In the genomic region with DNA sequence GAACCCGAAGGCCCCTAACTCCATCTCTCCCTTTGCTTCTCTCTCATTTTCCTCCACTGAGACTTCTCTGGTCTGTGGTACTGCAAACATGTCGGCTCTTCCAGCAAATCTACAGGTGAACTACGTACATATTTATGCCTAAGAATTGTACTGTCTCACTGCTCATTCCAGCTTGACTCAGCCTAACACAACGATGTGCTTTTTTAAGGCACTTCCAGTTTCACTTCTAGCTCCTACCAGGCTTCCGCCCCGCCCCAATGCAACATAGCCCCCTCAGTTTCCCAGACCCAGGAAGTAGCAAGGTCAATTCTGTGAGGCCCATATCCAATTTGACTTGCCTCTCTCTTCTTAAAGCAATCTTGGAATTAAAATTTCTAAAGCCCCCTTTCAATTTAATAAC, we compare ENCODE assay signal across 7 cellular contexts.
DNase-seq lines count a peak whose midpoint lies in the region; ATAC-seq and TF ChIP-seq lines count a peak whose summit lies in the region.

No MANE protein-coding gene starts in this region.

- H3K27ac ChIP-seq in liver (ENCODE audit: low read depth in 1 of 2, low read length in 2 of 2), result peak overlapping the region; percentile 63 to 94

- BruUV-seq in MCF 10A (replicated peaks; lab: Mats Ljungman, UMichigan), result no TSS peak

- peaks cover 20% of the 10 kb centered on the region for H3K4me1 Mint-ChIP-seq in MCF 10A (ENCODE audit: insufficient read depth, unreplicated experiment)

- H3K4me1 ChIP-seq in liver (ENCODE audit: control insufficient read depth in 4 of 4, insufficient read depth in 4 of 4, low read length in 3 of 4), result peaks cover 3 to 10% (median 6%) of the 10 kb centered on the region in 4 donors

- CTCF ChIA-PET in MCF 10A (lab: Yijun Ruan, JAX), result interaction anchor here (1.1 kb wide), 1 partner anchor 21 kb away, joined by 3 read pairs; no protein-coding TSS in a partner anchor

- H3K27me3 Mint-ChIP-seq in MCF 10A (ENCODE audit: insufficient read depth, unreplicated experiment), result no peaks in the 10 kb centered on the region

- 19% methylated on average over 6 of the region's 6 CpGs for WGBS in liver

- intact Hi-C loops in MCF 10A (cut with micrococcal nuclease), result no loop called here

- peak overlapping the region; percentile 7 to 60 (median 13) for H3K4me3 ChIP-seq in liver (ENCODE audit: low read depth in 1 of 3, low read length in 3 of 3)

- H3K9me3 Mint-ChIP-seq in MCF 10A (ENCODE audit: unreplicated experiment), result no peaks in the 10 kb centered on the region

- TF ChIP-seq CTCF in MCF 10A (IDR thresholded peaks at IDR 0.05; ENCODE audit: unreplicated experiment) (no peak), liver (IDR thresholded peaks at IDR 0.05; ENCODE audit: low read depth, low read length, missing input control) (no peak)

- POLR2A ChIA-PET in MCF 10A (lab: Yijun Ruan, JAX), result interaction anchor here (0.7 to 2.2 kb wide), 4 partner anchors 8 to 155 kb away, joined by 3 to 11 read pairs (median 4); no protein-coding TSS in a partner anchor

- H3K9ac ChIP-seq in liver (ENCODE audit: low read depth in 1 of 2, low read length in 2 of 2), result peak overlapping the region; percentile 35 to 85

- peak overlapping the region; percentile 68 for H3K4me3 Mint-ChIP-seq in MCF 10A (ENCODE audit: unreplicated experiment)

- ATAC-seq in GM19025 (IDR thresholded peaks at IDR 0.05; ENCODE audit: low read depth, unreplicated experiment) (peak; percentile 83), HG03139 (IDR thresholded peaks at IDR 0.05; ENCODE audit: unreplicated experiment) (peak; percentile 84)

- peak in 1 of 2 donors; percentile 14 for TF ChIP-seq RAD21 in liver (IDR thresholded peaks at IDR 0.05)

- DNase-seq in T-helper 22 cell (ENCODE audit: low read depth) (peak; percentile 38), MCF 10A (ENCODE audit: unreplicated experiment) (peak; percentile 62), islet precursor cell (no peak)
- DNase-seq in stimulated activated CD8-positive, alpha-beta memory T cell treated with anti-CD3 and anti-CD28 coated beads, Interleukin-2, amount 100 ng/mL, for 48 hours (ENCODE audit: low read depth in 2 of 2), result peak; percentile 34 to 42

- no peaks in the 10 kb centered on the region for H3K36me3 Mint-ChIP-seq in MCF 10A (ENCODE audit: insufficient read depth, unreplicated experiment)

- H3K9me3 ChIP-seq in liver (ENCODE audit: control insufficient read depth in 4 of 4, low read length in 3 of 4), result no peaks in the 10 kb centered on the region

- H3K27ac Mint-ChIP-seq in MCF 10A (ENCODE audit: low read depth, unreplicated experiment), result peak overlapping the region; percentile 81

- H3K36me3 ChIP-seq in liver (ENCODE audit: control insufficient read depth in 4 of 4, insufficient read depth in 3 of 4, low read depth in 1 of 4, low read length in 3 of 4), result no peaks in the 10 kb centered on the region

- no peaks in the 10 kb centered on the region for H3K27me3 ChIP-seq in liver (ENCODE audit: control insufficient read depth in 4 of 4, insufficient read depth in 4 of 4, low read length in 3 of 4)

TF ChIP-seq in liver, 16 proteins besides CTCF, POLR2A, EP300 and RAD21:
- TF ChIP-seq, protein P1, sequence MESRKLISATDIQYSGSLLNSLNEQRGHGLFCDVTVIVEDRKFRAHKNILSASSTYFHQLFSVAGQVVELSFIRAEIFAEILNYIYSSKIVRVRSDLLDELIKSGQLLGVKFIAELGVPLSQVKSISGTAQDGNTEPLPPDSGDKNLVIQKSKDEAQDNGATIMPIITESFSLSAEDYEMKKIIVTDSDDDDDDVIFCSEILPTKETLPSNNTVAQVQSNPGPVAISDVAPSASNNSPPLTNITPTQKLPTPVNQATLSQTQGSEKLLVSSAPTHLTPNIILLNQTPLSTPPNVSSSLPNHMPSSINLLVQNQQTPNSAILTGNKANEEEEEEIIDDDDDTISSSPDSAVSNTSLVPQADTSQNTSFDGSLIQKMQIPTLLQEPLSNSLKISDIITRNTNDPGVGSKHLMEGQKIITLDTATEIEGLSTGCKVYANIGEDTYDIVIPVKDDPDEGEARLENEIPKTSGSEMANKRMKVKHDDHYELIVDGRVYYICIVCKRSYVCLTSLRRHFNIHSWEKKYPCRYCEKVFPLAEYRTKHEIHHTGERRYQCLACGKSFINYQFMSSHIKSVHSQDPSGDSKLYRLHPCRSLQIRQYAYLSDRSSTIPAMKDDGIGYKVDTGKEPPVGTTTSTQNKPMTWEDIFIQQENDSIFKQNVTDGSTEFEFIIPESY (IDR thresholded peaks at IDR 0.05), result no peak
- TF ChIP-seq NR2F2 (IDR thresholded peaks at IDR 0.05) (no peak), EGR1 (IDR thresholded peaks at IDR 0.05; ENCODE audit: low read depth in 2 of 2) (no peak), FOXA2 (IDR thresholded peaks at IDR 0.05) (no peak), YY1 (IDR thresholded peaks at IDR 0.05) (no peak), JUND (IDR thresholded peaks at IDR 0.05) (no peak), TAF1 (conservative IDR thresholded peaks at IDR 0.05) (no peak), REST (IDR thresholded peaks at IDR 0.05) (no peak)
- TF ChIP-seq, protein P2, sequence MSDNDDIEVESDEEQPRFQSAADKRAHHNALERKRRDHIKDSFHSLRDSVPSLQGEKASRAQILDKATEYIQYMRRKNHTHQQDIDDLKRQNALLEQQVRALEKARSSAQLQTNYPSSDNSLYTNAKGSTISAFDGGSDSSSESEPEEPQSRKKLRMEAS (IDR thresholded peaks at IDR 0.05), result peak; percentile 9
